In genomic region chr10:91206837-91207474, GRCh38 we compare ENCODE assay signal across 16 cellular contexts. TPM values are rescaled to one million over a fixed set of nuclear protein-coding genes. Genes with fewer than 3 reads are reported as not detected.
DNase-seq lines count a peak whose midpoint lies in the region; ATAC-seq, FAIRE-seq and TF ChIP-seq lines count a peak whose summit lies in the region.
"Had no signal": no experiment of that assay in that cellular context is flagged by ENCODE, and none has a peak within 500 bp of the region (broad histone marks: within the 10 kb centered on the region; RNA-seq: fewer than 3 reads in every experiment).

No MANE protein-coding gene starts in this region.

- no peak overlapping the region for H2AFZ ChIP-seq in GM12878 (ENCODE audit: control insufficient read depth, low read depth, low read length)

- no peak overlapping the region for H3K27ac ChIP-seq in CD4-positive, alpha-beta memory T cell (ENCODE audit: low read depth, low read length)
- H3K27ac ChIP-seq in GM12878 (ENCODE audit: control insufficient read depth, insufficient read depth), result peak overlapping the region; percentile 59
- H3K27ac ChIP-seq: BLaER1 had no signal

- intact Hi-C loops in CD4-positive, alpha-beta memory T cell (cut with micrococcal nuclease), result no loop called here
- intact Hi-C loops in GM12878 (cut with micrococcal nuclease; ENCODE audit: unreplicated experiment), result no loop called here

- no peak for DNase-seq in CD4-positive, alpha-beta memory T cell
- DNase-seq in GM12878 (ENCODE audit: low read depth, low spot score), result no peak
- DNase-seq in RPMI8226, result no peak
- no peak for DNase-seq in frontal cortex (ENCODE audit: low spot score in 2 of 2)
- DNase-seq in medulla oblongata (ENCODE audit: extremely low spot score), result no peak
- DNase-seq: activated CD4-positive, alpha-beta T cell treated with anti-CD3 and anti-CD28 coated beads for 1 hour; activated naive CD4-positive, alpha-beta T cell treated with anti-CD3 and anti-CD28 coated beads for 36 hours; EL; erythroblast; NCI-H1105 treated with DMSO at 0.1 percent for 48 hours; retina; stimulated activated CD4-positive, alpha-beta T cell treated with anti-CD3 and anti-CD28 coated beads, Interleukin-2, amount 100 ng/mL, for 48 hours had no signal

- SMC1A ChIA-PET in GM12878 (lab: Charles Lee; ENCODE audit: uncharacterized antibody, unreplicated experiment), result interaction anchor here (1.3 to 1.4 kb wide), 2 partner anchors 10 to 16 kb away, joined by 3 read pairs; no protein-coding TSS in a partner anchor

- H3K4me1 Mint-ChIP-seq in CD4-positive, alpha-beta memory T cell, result peaks cover 58 to 85% (median 71%) of the 10 kb centered on the region in 4 donors

- TF ChIP-seq RAD21 in GM12878 (IDR thresholded peaks at IDR 0.05; ENCODE audit: insufficient read depth, low read depth, low read length), result no peak

- no TSS peak for BruUV-seq in GM12878 (replicated peaks; lab: Mats Ljungman, UMichigan)

- H3K4me3 ChIP-seq in CD4-positive, alpha-beta memory T cell (ENCODE audit: low read length in 2 of 2), result no peak overlapping the region
- no peak overlapping the region for H3K4me3 ChIP-seq in GM12878
- H3K4me3 ChIP-seq: BLaER1 had no signal

- peak overlapping the region in 2 of 7 donors; percentile 14 to 50 for H3K27ac Mint-ChIP-seq in CD4-positive, alpha-beta memory T cell
- H3K27ac Mint-ChIP-seq: activated naive CD4-positive, alpha-beta T cell treated with anti-CD3 and anti-CD28 coated beads for 36 hours had no signal

- TF ChIP-seq CTCF in GM12878 (IDR thresholded peaks at IDR 0.05 in 2 of 3, conservative IDR thresholded peaks at IDR 0.05 in 1 of 3; ENCODE audit: control insufficient read depth in 2 of 3, extremely low read depth in 1 of 3, insufficient read depth in 1 of 3, low read depth in 3 of 3, low read length in 3 of 3), result no peak

- CTCF ChIA-PET in CD4-positive, alpha-beta memory T cell (lab: Charles Lee; ENCODE audit: partially characterized antibody), result no interaction called here
- CTCF ChIA-PET in GM12878 (lab: Yijun Ruan, JAX), result interaction anchor here (0.9 to 1.5 kb wide), 3 partner anchors 16 to 40 kb away, joined by 3 read pairs; no protein-coding TSS in a partner anchor

- no peaks in the 10 kb centered on the region for H3K9me3 Mint-ChIP-seq in CD4-positive, alpha-beta memory T cell
- H3K9me3 Mint-ChIP-seq: activated naive CD4-positive, alpha-beta T cell treated with anti-CD3 and anti-CD28 coated beads for 36 hours had no signal

- no peak for FAIRE-seq in GM12878 (lab: Jason Lieb, UNC)
- FAIRE-seq in frontal cortex (lab: Jason Lieb, UNC), result no peak

- H3K36me3 Mint-ChIP-seq in CD4-positive, alpha-beta memory T cell, result peaks cover 0 to 6% of the 10 kb centered on the region in 2 donors

- ATAC-seq in GM18511 (IDR thresholded peaks at IDR 0.05; ENCODE audit: unreplicated experiment) (peak; percentile 23), HG03066 (IDR thresholded peaks at IDR 0.05; ENCODE audit: low read depth, unreplicated experiment) (peak; percentile 9), GM12878 (no peak; the same call in 2 of the 3 replicates), GM21528 (IDR thresholded peaks at IDR 0.05; ENCODE audit: low FRiP score, unreplicated experiment) (no peak)

- H3K9me3 ChIP-seq in CD4-positive, alpha-beta memory T cell (ENCODE audit: control insufficient read depth in 1 of 2, low read length in 2 of 2), result no peaks in the 10 kb centered on the region
- H3K9me3 ChIP-seq in GM12878 (replicated peaks; ENCODE audit: control insufficient read depth, insufficient read depth, low read length), result no peaks in the 10 kb centered on the region
- H3K9me3 ChIP-seq: BLaER1 had no signal

- peak overlapping the region; percentile 80 for H3K4me2 ChIP-seq in GM12878 (ENCODE audit: control insufficient read depth, insufficient read depth)
- H3K4me2 ChIP-seq: BLaER1 had no signal

- H3K9ac ChIP-seq in GM12878 (ENCODE audit: control insufficient read depth, insufficient read depth, low read length), result no peak overlapping the region
- H3K9ac ChIP-seq: BLaER1 had no signal

- 20% methylated on average over 3 of the region's 3 CpGs for WGBS in GM12878 (ENCODE audit: insufficient coverage, insufficient replicate concordance, low lambda C conversion rate, missing lambda C conversion rate)

- peak overlapping the region in 7 of 8 donors; percentile 2 to 68 (median 32) for H3K4me3 Mint-ChIP-seq in CD4-positive, alpha-beta memory T cell
- H3K4me3 Mint-ChIP-seq: activated naive CD4-positive, alpha-beta T cell treated with anti-CD3 and anti-CD28 coated beads for 36 hours had no signal

- TF ChIP-seq EP300 in GM12878 (IDR thresholded peaks at IDR 0.05; ENCODE audit: borderline replicate concordance in 1 of 2, control insufficient read depth in 1 of 2, low read depth in 2 of 2, low read length in 2 of 2), result no peak

- no peaks in the 10 kb centered on the region for H3K27me3 ChIP-seq in CD4-positive, alpha-beta memory T cell (ENCODE audit: insufficient read depth, low read length)
- H3K27me3 ChIP-seq in GM12878 (replicated peaks in 1 of 2; ENCODE audit: control insufficient read depth in 2 of 2, insufficient read depth in 2 of 2, low read length in 1 of 2), result no peaks in the 10 kb centered on the region
- H3K27me3 ChIP-seq: BLaER1 had no signal

- H3K36me3 ChIP-seq in CD4-positive, alpha-beta memory T cell (ENCODE audit: insufficient read depth, low read length), result no peaks in the 10 kb centered on the region
- no peaks in the 10 kb centered on the region for H3K36me3 ChIP-seq in GM12878 (ENCODE audit: control insufficient read depth in 2 of 2, insufficient read depth in 2 of 2, low read length in 1 of 2)
- H3K36me3 ChIP-seq: BLaER1 had no signal

- H3K79me2 ChIP-seq in GM12878 (ENCODE audit: control insufficient read depth, insufficient read depth, low read length), result peaks cover 56% of the 10 kb centered on the region

- in situ Hi-C loops in GM12878 (cut with MboI), result no loop called here

- no peaks in the 10 kb centered on the region for H4K20me1 ChIP-seq in GM12878 (ENCODE audit: control insufficient read depth, insufficient read depth)

- H3K27me3 Mint-ChIP-seq in CD4-positive, alpha-beta memory T cell, result no peaks in the 10 kb centered on the region

- no peak for TF ChIP-seq POLR2A in GM12878 (IDR thresholded peaks at IDR 0.05; ENCODE audit: low read depth, low read length)

- RAD21 ChIA-PET in GM12878 (lab: Charles Lee; ENCODE audit: unreplicated experiment), result interaction anchor here (1.1 to 1.6 kb wide), 2 partner anchors 44 to 200 kb away, joined by 4 to 6 read pairs; no protein-coding TSS in a partner anchor

- POLR2A ChIA-PET in CD4-positive, alpha-beta memory T cell (lab: Charles Lee; ENCODE audit: partially characterized antibody), result interaction anchor here (1.6 kb wide), 1 partner anchor 13 kb away, joined by 4 read pairs; the partner anchor contains the start of gene PCGF5
- POLR2A ChIA-PET in GM12878 (lab: Charles Lee), result interaction anchor here (0.7 kb wide), 1 partner anchor 201 kb away, joined by 3 read pairs; no protein-coding TSS in a partner anchor

- peaks cover 68% of the 10 kb centered on the region for H3K4me1 ChIP-seq in CD4-positive, alpha-beta memory T cell (ENCODE audit: insufficient read depth, low read length)
- H3K4me1 ChIP-seq in GM12878 (ENCODE audit: control insufficient read depth, insufficient read depth, low read length), result peaks cover 61% of the 10 kb centered on the region

TF ChIP-seq in GM12878, 131 proteins besides CTCF, POLR2A, EP300 and RAD21 (continues in another document):
- TF ChIP-seq ELK1 (IDR thresholded peaks at IDR 0.05; ENCODE audit: low read depth, low read length) (no peak), TCF7 (IDR thresholded peaks at IDR 0.05; ENCODE audit: borderline replicate concordance) (peak; percentile 36; the same call in 1 of the 2 replicates)

RNA-seq across cellular contexts. Expression of gene PCGF5, which starts 13.5 kb away (rescaled TPM):
- total RNA-seq in CD4-positive, alpha-beta memory T cell, result 10 to 100 TPM; 51.0 to 52.9 TPM
- 10 to 100 TPM; 81.5 to 84.2 TPM for polyA plus RNA-seq in CD4-positive, alpha-beta memory T cell
- total RNA-seq in GM12878 (2013; cell fraction: nucleolus; rRNA removed), result 117 and 119 TPM in 2 replicates
- 45.2 and 59.2 TPM in 2 replicates for total RNA-seq in GM12878 (2014; rRNA removed)
- 56.2 and 57.1 TPM in 2 replicates for total RNA-seq in GM12878 (2014; rRNA removed; fragmentation: Illumina TruSeq; extraction: Trizol)
- 40.2 and 43.0 TPM in 2 replicates for total RNA-seq in GM12878 (2021)
- 43.6 TPM for polyA plus RNA-seq in GM12878 (2011; ENCODE audit: low read depth)
- polyA plus RNA-seq in GM12878 (2011; rRNA removed), result 67.8 and 98.9 TPM in 2 replicates
- polyA plus RNA-seq in GM12878 (2011; cell fraction: cytosol; rRNA removed), result 40.4 and 54.6 TPM in 2 replicates
- 21.2 and 24.9 TPM in 2 replicates for polyA plus RNA-seq in GM12878 (2011; cell fraction: nucleus; rRNA removed)
- 39.6 and 44.8 TPM in 2 replicates for polyA plus RNA-seq in GM12878 (2012)
- 79.7 and 95.7 TPM in 2 replicates for polyA plus RNA-seq in GM12878 (2014; fragmentation: Illumina TruSeq; extraction: Trizol)
- polyA plus RNA-seq in GM12878 (2014; fragmentation: Nextera tagmentation; extraction: Ambion mirVana), result 10 to 100 TPM; 33.2 to 35.0 TPM
- 37.4 and 38.3 TPM in 2 replicates for polyA plus RNA-seq in GM12878 (2014; rRNA removed)
- 10 to 100 TPM; 56.3 to 56.5 TPM for polyA plus RNA-seq in GM12878 (2016; fragmentation: Nextera tagmentation; extraction: Ambion mirVana)
- 51.4 and 75.5 TPM in 2 replicates for polyA minus RNA-seq in GM12878 (2011; rRNA and poly(A)+ RNA removed)
- 14.9 and 17.8 TPM in 2 replicates for polyA minus RNA-seq in GM12878 (2011; cell fraction: cytosol; rRNA and poly(A)+ RNA removed)
- polyA minus RNA-seq in GM12878 (2011; cell fraction: nucleus; rRNA and poly(A)+ RNA removed), result 48.5 and 61.0 TPM in 2 replicates
- total RNA-seq in frontal cortex, result 15.5 TPM

Comparison
In these comparisons a context has a peak if more than half of its experiments do, and no peak if none do; other contexts are left out.
1. ATAC-seq: peak in GM18511 (single experiment) and HG03066 (single experiment); none in GM12878 (single experiment) and GM21528 (single experiment).